ENCODE assay signal across 24 cellular contexts in the genomic region with DNA sequence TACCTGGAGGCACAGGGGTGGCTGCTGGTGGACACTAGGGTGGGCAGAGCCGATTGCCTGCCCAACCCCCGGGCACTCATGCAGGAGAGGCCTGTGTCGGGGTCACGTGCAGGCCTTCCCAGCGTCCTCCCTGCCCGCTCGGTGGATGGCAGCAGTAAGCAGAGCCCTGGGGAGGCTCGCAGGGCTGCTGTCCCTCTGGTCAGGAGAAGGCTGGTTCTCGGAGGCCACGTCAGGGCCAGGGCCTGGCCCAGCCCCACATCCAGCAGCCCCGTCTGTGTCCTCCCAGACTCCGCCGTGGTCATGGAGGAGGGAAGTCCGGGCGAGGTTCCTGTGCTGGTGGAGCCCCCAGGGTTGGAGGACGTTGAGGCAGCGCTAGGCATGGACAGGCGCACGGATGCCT.
"Had no signal": no experiment of that assay in that cellular context is flagged by ENCODE, and none has a peak within 500 bp of the region (broad histone marks: within the 10 kb centered on the region; RNA-seq: fewer than 3 reads in every experiment).

No MANE protein-coding gene starts in this region.

- H3K27me3 Mint-ChIP-seq: activated B cell treated with CpG ODN at 0.5 μM for 24 hours; activated CD4-positive, alpha-beta memory T cell treated with anti-CD3 and anti-CD28 coated beads for 36 hours; activated naive CD8-positive, alpha-beta T cell treated with anti-CD3 and anti-CD28 coated beads, Interleukin-2, amount 50 U/mL, for 24 hours; naive B cell; stimulated activated memory B cell treated with anti-CD40 and anti-IgM and Interleukin-4, amounts not matched to agents 10 μg/mL and 1 μg/mL and 100 μg/mL, for 72 hours had no signal

- DNase-seq: activated B cell treated with CpG ODN at 0.5 μM for 24 hours; activated CD4-positive, alpha-beta memory T cell treated with anti-CD3 and anti-CD28 coated beads for 36 hours; activated CD4-positive, alpha-beta T cell treated with anti-CD3 and anti-CD28 coated beads for 4 hours; activated naive CD4-positive, alpha-beta T cell treated with Interleukin-2 at 50 U/mL for 16 hours; activated naive CD8-positive, alpha-beta T cell treated with anti-CD3 and anti-CD28 coated beads, Interleukin-2, amount 50 U/mL, for 24 hours; activated T-cell treated with anti-CD3 and anti-CD28 coated beads for 4 hours; anterior cingulate cortex; caudate nucleus; dorsolateral prefrontal cortex; foreskin keratinocyte; glutamatergic neuron; hippocampal formation; mammary epithelial cell; naive B cell; retina; stimulated activated CD4-positive, alpha-beta T cell treated with anti-CD3 and anti-CD28 coated beads, Interleukin-4, amount 100 ng/mL, for 4 hours; SW 1271; testis; upper lobe of right lung had no signal

- H3K4me1 Mint-ChIP-seq: activated naive CD8-positive, alpha-beta T cell treated with anti-CD3 and anti-CD28 coated beads, Interleukin-2, amount 50 U/mL, for 24 hours; brain had no signal

- H3K27me3 ChIP-seq: dorsolateral prefrontal cortex, foreskin keratinocyte, testis, upper lobe of right lung had no signal

- H3K9me3 ChIP-seq: testis, upper lobe of right lung had no signal

- H3K79me2 ChIP-seq: parathyroid adenoma had no signal

- H3K27ac ChIP-seq: foreskin keratinocyte, parathyroid adenoma, upper lobe of right lung had no signal

- H3K9ac ChIP-seq: parathyroid adenoma had no signal

- H3K4me1 ChIP-seq: foreskin keratinocyte, parathyroid adenoma had no signal

- H3K4me3 Mint-ChIP-seq: activated B cell treated with CpG ODN at 0.5 μM for 24 hours; activated CD4-positive, alpha-beta memory T cell treated with anti-CD3 and anti-CD28 coated beads for 36 hours; activated naive CD8-positive, alpha-beta T cell treated with anti-CD3 and anti-CD28 coated beads, Interleukin-2, amount 50 U/mL, for 24 hours; brain; naive B cell; stimulated activated memory B cell treated with anti-CD40 and anti-IgM and Interleukin-4, amounts not matched to agents 10 μg/mL and 1 μg/mL and 100 μg/mL, for 72 hours had no signal

- FAIRE-seq: keratinocyte had no signal

- H2AFZ ChIP-seq: parathyroid adenoma had no signal

- H3K4me3 ChIP-seq: dorsolateral prefrontal cortex, testis, upper lobe of right lung had no signal

- H3K9me3 Mint-ChIP-seq: activated B cell treated with CpG ODN at 0.5 μM for 24 hours; activated CD4-positive, alpha-beta memory T cell treated with anti-CD3 and anti-CD28 coated beads for 36 hours; activated naive CD8-positive, alpha-beta T cell treated with anti-CD3 and anti-CD28 coated beads, Interleukin-2, amount 50 U/mL, for 24 hours; brain; naive B cell; stimulated activated memory B cell treated with anti-CD40 and anti-IgM and Interleukin-4, amounts not matched to agents 10 μg/mL and 1 μg/mL and 100 μg/mL, for 72 hours had no signal

- ATAC-seq: activated naive CD8-positive, alpha-beta T cell treated with anti-CD3 and anti-CD28 coated beads, Interleukin-2, amount 50 U/mL, for 24 hours; foreskin keratinocyte; left lobe of liver; stimulated activated memory B cell treated with anti-CD40 and anti-IgM and Interleukin-4, amounts not matched to agents 10 μg/mL and 1 μg/mL and 100 μg/mL, for 72 hours; upper lobe of right lung had no signal

- H3K36me3 Mint-ChIP-seq: naive B cell had no signal
